Comparison of ENCODE assay signal across 8 cellular contexts in the genomic region with DNA sequence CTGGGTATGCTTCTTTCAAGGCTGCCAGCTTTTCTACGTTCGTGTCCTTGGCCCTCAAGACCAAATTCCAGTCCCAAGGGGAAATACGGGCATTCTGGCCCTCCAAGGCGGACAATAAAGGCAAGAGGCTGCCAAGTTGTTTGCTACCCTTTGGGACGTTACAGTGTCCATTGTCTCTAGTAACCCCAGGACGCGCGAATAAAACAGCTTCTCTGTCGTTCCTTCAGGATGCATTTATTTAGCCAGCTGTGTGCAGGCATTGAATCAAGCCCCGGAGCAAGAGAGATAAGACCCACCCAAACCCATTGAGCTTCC. TPM values are rescaled to one million over a fixed set of nuclear protein-coding genes. Genes with fewer than 3 reads are reported as not detected.
DNase-seq lines count a peak whose midpoint lies in the region; ATAC-seq and TF ChIP-seq lines count a peak whose summit lies in the region.

No MANE protein-coding gene starts in this region.

- in situ Hi-C loops in mammary epithelial cell (cut with MboI; ENCODE audit: low sequenced_read_pairs in 2 of 2), result no loop called here

- TSS peak; percentile 47 for BruUV-seq in mammary epithelial cell (replicated peaks; lab: Mats Ljungman, UMichigan)

- no peaks in the 10 kb centered on the region for H3K36me3 ChIP-seq in right atrium auricular region
- no peaks in the 10 kb centered on the region for H3K36me3 ChIP-seq in mammary epithelial cell (ENCODE audit: insufficient read depth, low read length)
- no peaks in the 10 kb centered on the region for H3K36me3 ChIP-seq in mucosa of descending colon (ENCODE audit: low read depth)

- TF ChIP-seq CTCF in right atrium auricular region (IDR thresholded peaks at IDR 0.05) (no peak), mammary epithelial cell (conservative IDR thresholded peaks at IDR 0.05 in 1 of 2, IDR thresholded peaks at IDR 0.05 in 1 of 2; ENCODE audit: extremely low read depth in 1 of 2, insufficient read depth in 1 of 2, low read depth in 1 of 2, low read length in 2 of 2) (no peak), mucosa of descending colon (IDR thresholded peaks at IDR 0.05) (no peak)

- no peak for DNase-seq in right atrium auricular region (ENCODE audit: low spot score)
- no peak for DNase-seq in Right ventricle myocardium inferior (ENCODE audit: missing footprints)
- no peak for DNase-seq in mammary epithelial cell
- DNase-seq in mucosa of descending colon, result no peak
- DNase-seq in germinal center (ENCODE audit: low spot score), result no peak
- DNase-seq in stimulated activated CD4-positive, alpha-beta T cell treated with anti-CD3 and anti-CD28 coated beads, Interleukin-12 subunit alpha, Interleukin-12 subunit beta, amount 100 ng/mL, for 4 hours, result no peak
- no peak for DNase-seq in DMS153 treated with DMSO at 0.1 percent for 48 hours (lab: John Stamatoyannopoulos, UW; ENCODE audit: unreplicated experiment)

- ATAC-seq in Right ventricle myocardium inferior (no peak), mucosa of descending colon (no peak), HG02759 (IDR thresholded peaks at IDR 0.05; ENCODE audit: unreplicated experiment) (no peak)

- peak overlapping the region; percentile 88 for H3K9ac ChIP-seq in mammary epithelial cell (ENCODE audit: insufficient read depth, low read length)

- no peaks in the 10 kb centered on the region for H4K20me1 ChIP-seq in mammary epithelial cell (ENCODE audit: insufficient read depth, low read length)

- peak overlapping the region; percentile 83 to 88 for H3K27ac ChIP-seq in right atrium auricular region
- peak overlapping the region; percentile 66 for H3K27ac ChIP-seq in mammary epithelial cell (ENCODE audit: insufficient read depth, low read depth, low read length)

- 1% methylated on average over 10 of the region's 10 CpGs for WGBS in mammary epithelial cell (ENCODE audit: low coverage, missing lambda C conversion rate)

- H3K4me1 ChIP-seq in right atrium auricular region (peaks cover 0 to 27% of the 10 kb centered on the region in 2 donors), mammary epithelial cell (ENCODE audit: insufficient read depth, low read length) (peaks cover 19% of the 10 kb centered on the region), mucosa of descending colon (ENCODE audit: low read depth) (peaks cover 20% of the 10 kb centered on the region)

- intact Hi-C loops in Right ventricle myocardium inferior (cut with DNase I) (loop anchor here (2.0 kb wide), 3 partner anchors 20 to 52 kb away; no protein-coding TSS in a partner anchor), mammary epithelial cell (cut with micrococcal nuclease) (no loop called here), mucosa of descending colon (cut with DNase I, micrococcal nuclease) (no loop called here)

- dilution Hi-C loops in mammary epithelial cell (cut with HindIII; ENCODE audit: low sequenced_read_pairs), result no loop called here

- peak overlapping the region; percentile 76 to 80 for H3K4me3 ChIP-seq in right atrium auricular region
- peak overlapping the region; percentile 75 to 86 (median 83) for H3K4me3 ChIP-seq in mammary epithelial cell (replicated peaks in 1 of 3; ENCODE audit: insufficient read depth in 1 of 3, low read depth in 2 of 3, low read length in 3 of 3)
- H3K4me3 ChIP-seq in mucosa of descending colon, result peak overlapping the region; percentile 49

- H2AFZ ChIP-seq in mammary epithelial cell (ENCODE audit: low read depth, low read length), result peak overlapping the region; percentile 95

- H3K9me3 ChIP-seq in right atrium auricular region (no peaks in the 10 kb centered on the region), mammary epithelial cell (replicated peaks; ENCODE audit: insufficient read depth, low read length) (no peaks in the 10 kb centered on the region), mucosa of descending colon (no peaks in the 10 kb centered on the region)

- CTCF ChIA-PET in mammary epithelial cell (lab: Charles Lee; ENCODE audit: low non-redundant PET), result interaction anchor here (0.9 kb wide), 1 partner anchor 51 kb away, joined by 8 read pairs; no protein-coding TSS in a partner anchor

- peak overlapping the region; percentile 86 for H3K4me2 ChIP-seq in mammary epithelial cell (ENCODE audit: insufficient read depth, low read depth, low read length)

- H3K79me2 ChIP-seq in mammary epithelial cell (ENCODE audit: insufficient read depth, low read length), result peaks cover 37% of the 10 kb centered on the region

- H3K27me3 ChIP-seq in right atrium auricular region, result no peaks in the 10 kb centered on the region
- no peaks in the 10 kb centered on the region for H3K27me3 ChIP-seq in mammary epithelial cell (ENCODE audit: insufficient read depth, low read length)

RNA-seq across cellular contexts. Expression of gene MRPL58, which starts 0.6 kb away (rescaled TPM):
- 100 to 1,000 TPM in 1 of 2 donors, 10 to 100 TPM in 1; 44.8 to 104 TPM for total RNA-seq in right atrium auricular region
- total RNA-seq in Right ventricle myocardium inferior, result 51.4 TPM
- total RNA-seq in mammary epithelial cell, result 10 to 100 TPM; 22.2 to 43.2 TPM
- polyA plus RNA-seq in mammary epithelial cell, result 53.1 TPM
- polyA minus RNA-seq in mammary epithelial cell, result 15.8 TPM
- total RNA-seq in mucosa of descending colon, result 10 to 100 TPM; 24.7 to 32.9 (median 25.4) TPM

RNA-seq across cellular contexts. Expression of gene CDR2L, which starts 25.6 kb away (rescaled TPM):
- total RNA-seq in right atrium auricular region (10 to 100 TPM; 13.6 to 28.8 TPM), Right ventricle myocardium inferior (22.1 TPM), mammary epithelial cell (10 to 100 TPM; 38.5 to 45.5 TPM), mucosa of descending colon (10 to 100 TPM in 1 of 3 donors, 1 to 10 TPM in 2; 2.2 to 14.0 (median 3.1) TPM)
- 25.8 TPM for polyA plus RNA-seq in mammary epithelial cell
- 15.7 TPM for polyA minus RNA-seq in mammary epithelial cell

RNA-seq across cellular contexts. Expression of gene ATP5PD, which starts 33.7 kb away (rescaled TPM):
- 100 to 1,000 TPM; 675 to 871 TPM for total RNA-seq in right atrium auricular region
- total RNA-seq in Right ventricle myocardium inferior, result 863 TPM
- total RNA-seq in mammary epithelial cell, result 100 to 1,000 TPM; 142 to 269 TPM
- 382 TPM for polyA plus RNA-seq in mammary epithelial cell
- 123 TPM for polyA minus RNA-seq in mammary epithelial cell
- 100 to 1,000 TPM; 292 to 362 (median 338) TPM for total RNA-seq in mucosa of descending colon

RNA-seq across cellular contexts. Expression of gene KCTD2, which starts 34.0 kb away (rescaled TPM):
- total RNA-seq in right atrium auricular region (10 to 100 TPM; 17.9 to 28.4 TPM), Right ventricle myocardium inferior (26.7 TPM), mammary epithelial cell (10 to 100 TPM; 13.7 to 20.5 TPM), mucosa of descending colon (10 to 100 TPM; 19.1 to 30.0 (median 21.2) TPM)
- 16.8 TPM for polyA plus RNA-seq in mammary epithelial cell
- polyA minus RNA-seq in mammary epithelial cell, result 26.4 TPM

RNA-seq across cellular contexts. Expression of gene HID1, which starts 40.5 kb away (rescaled TPM):
- 10 to 100 TPM; 10.6 to 11.7 TPM for total RNA-seq in right atrium auricular region
- total RNA-seq in Right ventricle myocardium inferior, result 8.5 TPM
- 1 to 10 TPM; 1.2 TPM for total RNA-seq in mammary epithelial cell
- polyA plus RNA-seq in mammary epithelial cell, result 0.52 TPM
- polyA minus RNA-seq in mammary epithelial cell, result 8.9 TPM
- total RNA-seq in mucosa of descending colon, result 10 to 100 TPM; 29.9 to 56.9 (median 47.4) TPM
